8 cellular contexts compared by ENCODE assay signal in the genomic region with DNA sequence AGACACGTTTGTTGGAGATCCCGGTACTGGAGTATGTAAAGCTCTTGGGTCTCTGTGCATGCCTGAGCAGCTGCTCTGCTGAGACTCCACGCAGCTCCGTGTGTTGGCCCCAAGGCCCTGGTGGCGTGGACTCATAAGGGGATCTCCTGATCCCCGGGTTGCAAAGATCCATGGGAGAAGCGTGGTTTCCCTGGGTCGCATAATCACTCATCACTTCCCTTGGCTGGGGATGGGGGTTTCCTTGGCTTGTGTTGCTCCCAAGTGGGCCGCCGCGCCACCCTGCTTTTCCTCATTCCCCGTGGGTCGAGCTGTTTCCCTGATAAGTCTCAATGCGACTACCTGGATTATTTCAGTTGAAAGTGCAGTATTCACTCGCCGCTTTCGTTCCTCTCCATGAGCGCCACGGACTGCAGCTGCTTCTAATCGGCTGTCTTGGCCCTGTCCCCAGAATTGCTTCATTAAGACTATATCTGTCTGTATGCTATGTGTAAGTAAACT.
A peak's percentile ranks its signal among the peaks of the same experiment; 100 is the strongest.
DNase-seq lines count a peak whose midpoint lies in the region; ATAC-seq and TF ChIP-seq lines count a peak whose summit lies in the region.

No MANE protein-coding gene starts in this region.

- no peaks in the 10 kb centered on the region for H3K27me3 Mint-ChIP-seq in activated naive CD4-positive, alpha-beta T cell treated with anti-CD3 and anti-CD28 coated beads, Interleukin-2, amount 50 U/mL, for 24 hours
- no peaks in the 10 kb centered on the region for H3K27me3 Mint-ChIP-seq in activated naive CD8-positive, alpha-beta T cell

- no peaks in the 10 kb centered on the region for H3K9me3 Mint-ChIP-seq in activated naive CD4-positive, alpha-beta T cell treated with anti-CD3 and anti-CD28 coated beads, Interleukin-2, amount 50 U/mL, for 24 hours
- H3K9me3 Mint-ChIP-seq in activated naive CD8-positive, alpha-beta T cell (ENCODE audit: low read depth) = peaks cover 4% of the 10 kb centered on the region

- H3K27me3 ChIP-seq in left lung (no peaks in the 10 kb centered on the region), upper lobe of right lung (no peaks in the 10 kb centered on the region)

- H3K4me1 Mint-ChIP-seq in activated naive CD4-positive, alpha-beta T cell treated with anti-CD3 and anti-CD28 coated beads, Interleukin-2, amount 50 U/mL, for 24 hours = peaks cover 95% of the 10 kb centered on the region
- peaks cover 93% of the 10 kb centered on the region for H3K4me1 Mint-ChIP-seq in activated naive CD8-positive, alpha-beta T cell (ENCODE audit: low read depth)

- peak; percentile 43 for ATAC-seq in left lung
- peak; percentile 22 for ATAC-seq in upper lobe of right lung
- ATAC-seq in GM18519 (IDR thresholded peaks at IDR 0.05; ENCODE audit: low FRiP score, unreplicated experiment) = no peak

- no peak overlapping the region for H3K4me3 ChIP-seq in left lung
- no peak overlapping the region for H3K4me3 ChIP-seq in upper lobe of right lung

- H3K9me3 ChIP-seq in left lung (no peaks in the 10 kb centered on the region), upper lobe of right lung (no peaks in the 10 kb centered on the region)

- H3K36me3 ChIP-seq in left lung (peaks cover 0 to 9% of the 10 kb centered on the region in 2 donors), upper lobe of right lung (no peaks in the 10 kb centered on the region)

- H3K27ac Mint-ChIP-seq in activated naive CD4-positive, alpha-beta T cell treated with anti-CD3 and anti-CD28 coated beads, Interleukin-2, amount 50 U/mL, for 24 hours = peak overlapping the region; percentile 30
- peak overlapping the region; percentile 17 for H3K27ac Mint-ChIP-seq in activated naive CD8-positive, alpha-beta T cell

- peaks cover 10 to 40% of the 10 kb centered on the region in 2 donors for H3K4me1 ChIP-seq in left lung
- H3K4me1 ChIP-seq in upper lobe of right lung = peaks cover 14% of the 10 kb centered on the region

- in situ Hi-C loops in GM13977 (cut with MboI; ENCODE audit: low pct_unique_long_range_greater_than_20kb, low sequenced_read_pairs, unreplicated experiment) = no loop called here

- H3K27ac ChIP-seq in left lung (peak overlapping the region in 1 of 2 donors; percentile 16), upper lobe of right lung (no peak overlapping the region)

- TF ChIP-seq CTCF in left lung (IDR thresholded peaks at IDR 0.05) (no peak), upper lobe of right lung (IDR thresholded peaks at IDR 0.05) (no peak), GM13977 (IDR thresholded peaks at IDR 0.05; ENCODE audit: extremely low read depth, insufficient read depth, missing control alignments) (no peak)

- no peak for DNase-seq in activated naive CD4-positive, alpha-beta T cell treated with anti-CD3 and anti-CD28 coated beads, Interleukin-2, amount 50 U/mL, for 16 hours
- DNase-seq in left lung = peak; percentile 27 to 52
- DNase-seq in upper lobe of right lung = no peak
- DNase-seq in GM13977 (ENCODE audit: low spot score) = no peak
- no peak for DNase-seq in NCI-H146 (lab: John Stamatoyannopoulos, UW)

- intact Hi-C loops in left lung (cut with DNase I) = no loop called here
- intact Hi-C loops in upper lobe of right lung (cut with DNase I) = no loop called here

- H3K36me3 Mint-ChIP-seq in activated naive CD4-positive, alpha-beta T cell treated with anti-CD3 and anti-CD28 coated beads, Interleukin-2, amount 50 U/mL, for 24 hours = peaks cover 23% of the 10 kb centered on the region
- H3K36me3 Mint-ChIP-seq in activated naive CD8-positive, alpha-beta T cell = peaks cover 13% of the 10 kb centered on the region

- H3K4me3 Mint-ChIP-seq in activated naive CD4-positive, alpha-beta T cell treated with anti-CD3 and anti-CD28 coated beads, Interleukin-2, amount 50 U/mL, for 24 hours = no peak overlapping the region
- no peak overlapping the region for H3K4me3 Mint-ChIP-seq in activated naive CD8-positive, alpha-beta T cell

Comparison
In these comparisons a context has a peak if more than half of its experiments do, and no peak if none do; other contexts are left out.
1. DNase-seq: peak in left lung (2 of 2); none in activated naive CD4-positive, alpha-beta T cell treated with anti-CD3 and anti-CD28 coated beads, Interleukin-2, amount 50 U/mL, for 16 hours (single experiment), upper lobe of right lung (single experiment), GM13977 (single experiment) and NCI-H146 (single experiment).